Comparison of ENCODE assay signal across 2 cellular contexts in genomic region chr12:91566328-91567099, GRCh38.
TF ChIP-seq lines count a peak whose summit lies in the region.

No MANE protein-coding gene starts in this region.

TF ChIP-seq in GM23338, 12 proteins besides CTCF, POLR2A, EP300 and RAD21 (continued from another document):
- TF ChIP-seq ZNF462 (CRISPR knock-in tag; IDR thresholded peaks at IDR 0.05), result no peak
- no peak for TF ChIP-seq REST (IDR thresholded peaks at IDR 0.05; ENCODE audit: unreplicated experiment)
- TF ChIP-seq EZH2phosphoT487 (IDR thresholded peaks at IDR 0.05; ENCODE audit: unreplicated experiment), result no peak
- no peak for TF ChIP-seq ZNF331 (CRISPR knock-in tag; IDR thresholded peaks at IDR 0.05; ENCODE audit: low read depth)
- TF ChIP-seq POLR2AphosphoS5 (IDR thresholded peaks at IDR 0.05; ENCODE audit: low read depth), result no peak
- no peak for TF ChIP-seq JUNB (IDR thresholded peaks at IDR 0.05; ENCODE audit: unreplicated experiment)
- no peak for TF ChIP-seq EZH2 (IDR thresholded peaks at IDR 0.05; ENCODE audit: low read depth, unreplicated experiment)
- TF ChIP-seq ZNF114 (CRISPR knock-in tag; IDR thresholded peaks at IDR 0.05), result no peak
- TF ChIP-seq STAT1 (IDR thresholded peaks at IDR 0.05; ENCODE audit: unreplicated experiment), result no peak
- TF ChIP-seq ETS1 (IDR thresholded peaks at IDR 0.05), result no peak

TF ChIP-seq in K562, 482 proteins besides CTCF, POLR2A, EP300 and RAD21 (continued from another document):
- TF ChIP-seq PRDM10 (IDR thresholded peaks at IDR 0.05; ENCODE audit: partially characterized antibody) (no peak), PHF21A (IDR thresholded peaks at IDR 0.05; ENCODE audit: borderline replicate concordance, low read depth) (no peak), ATF7 (IDR thresholded peaks at IDR 0.05) (no peak), HBP1 (CRISPR knock-in tag; IDR thresholded peaks at IDR 0.05) (0 out of 2 replicates have a peak, but pooled peaks have one; percentile 15), PKNOX1 (IDR thresholded peaks at IDR 0.05) (0 out of 2 replicates have a peak, but pooled peaks have one; percentile 15), XRCC5 (IDR thresholded peaks at IDR 0.05; ENCODE audit: low read depth, low read length) (no peak), NFRKB (IDR thresholded peaks at IDR 0.05; ENCODE audit: low read depth) (no peak), KLF1 (tag; IDR thresholded peaks at IDR 0.05) (no peak), FOS (IDR thresholded peaks at IDR 0.05; ENCODE audit: extremely low read depth, insufficient read length) (no peak), ZNF512 (tag; IDR thresholded peaks at IDR 0.05) (0 out of 2 replicates have a peak, but pooled peaks have one; percentile 44), MLLT1 (IDR thresholded peaks at IDR 0.05) (peak in 1 of 2 experiments; percentile 56; a peak in 1 of 4 replicates), NCOR1 (IDR thresholded peaks at IDR 0.05) (no peak), MEIS2 (IDR thresholded peaks at IDR 0.05; ENCODE audit: partially characterized antibody) (peak; percentile 25), TSC22D4 (tag; IDR thresholded peaks at IDR 0.05) (no peak), CBX2 (IDR thresholded peaks at IDR 0.05; ENCODE audit: insufficient read depth, low read length, poor library complexity, severe bottlenecking) (no peak), SNIP1 (IDR thresholded peaks at IDR 0.05; ENCODE audit: low read depth) (no peak)
TF ChIP-seq in K562: peak in this region for 9.
